In the genomic region with DNA sequence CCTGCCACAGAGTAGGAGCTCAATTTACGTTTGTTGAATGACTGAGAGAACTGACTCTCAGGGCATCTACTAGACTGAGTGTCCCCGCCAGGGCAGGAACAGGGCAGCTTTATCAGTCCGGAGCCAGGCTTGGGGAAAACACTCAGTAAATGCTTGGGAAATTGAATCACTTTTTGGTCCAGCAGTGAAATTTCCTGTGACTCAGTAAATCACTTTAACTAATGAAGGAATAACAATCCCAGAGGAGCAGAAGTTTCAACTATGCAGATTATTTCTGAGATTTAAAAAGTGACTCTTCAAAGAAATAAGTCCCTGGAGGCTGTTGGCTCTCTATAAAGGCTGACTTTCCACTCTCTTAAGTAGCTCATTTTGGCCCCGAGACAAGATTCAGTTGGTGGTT, we compare ENCODE assay signal across 14 cellular contexts.
DNase-seq lines count a peak whose midpoint lies in the region; ATAC-seq and TF ChIP-seq lines count a peak whose summit lies in the region.
"Had no signal": no experiment of that assay in that cellular context is flagged by ENCODE, and none has a peak within 500 bp of the region (broad histone marks: within the 10 kb centered on the region; RNA-seq: fewer than 3 reads in every experiment).

No MANE protein-coding gene starts in this region.

- in situ Hi-C loops in mammary epithelial cell (cut with MboI; ENCODE audit: low sequenced_read_pairs in 2 of 2): no loop called here

- DNase-seq in HS-27A (ENCODE audit: low read depth) (peak; percentile 60), mammary epithelial cell (peak; percentile 77), right atrium auricular region (ENCODE audit: low spot score) (peak; percentile 74), thyroid gland (no peak), NCI-H2107 (lab: John Stamatoyannopoulos, UW) (no peak), cerebellar nuclear complex (lab: John Stamatoyannopoulos, UW) (no peak)
- no peak for DNase-seq in activated CD4-positive, alpha-beta T cell treated with anti-CD3 and anti-CD28 coated beads, Interleukin-2, amount 50 U/mL, for 4 hours
- DNase-seq: activated CD4-positive, alpha-beta T cell treated with anti-CD3 and anti-CD28 coated beads for 48 hours; DMS79 treated with DMSO at 0.1 percent for 48 hours; MV-4-11; NCI-H524 treated with DMSO at 0.1 percent for 48 hours; stimulated activated CD8-positive, alpha-beta memory T cell treated with anti-CD3 and anti-CD28 coated beads, Interleukin-4, amount 100 ng/mL, for 48 hours had no signal

- H3K4me2 ChIP-seq in mammary epithelial cell (ENCODE audit: insufficient read depth, low read depth, low read length): peak overlapping the region; percentile 39

- H3K36me3 ChIP-seq in mammary epithelial cell (ENCODE audit: insufficient read depth, low read length): no peaks in the 10 kb centered on the region
- H3K36me3 ChIP-seq in right atrium auricular region: no peaks in the 10 kb centered on the region
- H3K36me3 ChIP-seq in thyroid gland: no peaks in the 10 kb centered on the region

- intact Hi-C loops in mammary epithelial cell (cut with micrococcal nuclease) (loop anchor here (2.0 kb wide), 1 partner anchor 55 kb away; no protein-coding TSS in a partner anchor), thyroid gland (cut with DNase I) (no loop called here)

- H3K9ac ChIP-seq in mammary epithelial cell (ENCODE audit: insufficient read depth, low read length): no peak overlapping the region

- no peak for TF ChIP-seq POLR2A in thyroid gland (IDR thresholded peaks at IDR 0.05)

- dilution Hi-C loops in mammary epithelial cell (cut with HindIII; ENCODE audit: low sequenced_read_pairs): no loop called here

- ATAC-seq in HG03196 (IDR thresholded peaks at IDR 0.05; ENCODE audit: unreplicated experiment): no peak
- ATAC-seq: activated T-helper 17 cell treated with anti-CD3 and anti-CD28 coated beads, Interleukin-2, amount 50 U/mL, for 72 hours had no signal

- H3K27me3 ChIP-seq in mammary epithelial cell (ENCODE audit: insufficient read depth, low read length) (no peaks in the 10 kb centered on the region), right atrium auricular region (no peaks in the 10 kb centered on the region), thyroid gland (no peaks in the 10 kb centered on the region)

- H3K4me3 ChIP-seq in mammary epithelial cell (replicated peaks in 1 of 3; ENCODE audit: insufficient read depth in 1 of 3, low read depth in 2 of 3, low read length in 3 of 3) (no peak overlapping the region), right atrium auricular region (no peak overlapping the region), thyroid gland (replicated peaks in 1 of 3) (no peak overlapping the region)

- H4K20me1 ChIP-seq in mammary epithelial cell (ENCODE audit: insufficient read depth, low read length): no peaks in the 10 kb centered on the region

- H3K27ac ChIP-seq in mammary epithelial cell (ENCODE audit: insufficient read depth, low read depth, low read length) (no peak overlapping the region), right atrium auricular region (peak overlapping the region; percentile 76 to 84), thyroid gland (peak overlapping the region in 2 of 3 donors; percentile 22 to 56)

- H2AFZ ChIP-seq in mammary epithelial cell (ENCODE audit: low read depth, low read length): peak overlapping the region; percentile 42

- TF ChIP-seq CTCF in mammary epithelial cell (conservative IDR thresholded peaks at IDR 0.05 in 1 of 2, IDR thresholded peaks at IDR 0.05 in 1 of 2; ENCODE audit: extremely low read depth in 1 of 2, insufficient read depth in 1 of 2, low read depth in 1 of 2, low read length in 2 of 2) (no peak), right atrium auricular region (IDR thresholded peaks at IDR 0.05) (no peak), thyroid gland (IDR thresholded peaks at IDR 0.05) (no peak)

- 24% methylated on average over 4 of the region's 4 CpGs for WGBS in mammary epithelial cell (ENCODE audit: low coverage, missing lambda C conversion rate)
- 43 to 50% methylated on average over 4 of the region's 4 CpGs for whole genome bisulfite sequencing in thyroid gland, 2 donors

- H3K4me1 ChIP-seq in mammary epithelial cell (ENCODE audit: insufficient read depth, low read length) (peaks cover 32% of the 10 kb centered on the region), right atrium auricular region (peaks cover 0 to 16% of the 10 kb centered on the region in 2 donors), thyroid gland (no peaks in the 10 kb centered on the region)

- CTCF ChIA-PET in mammary epithelial cell (lab: Charles Lee; ENCODE audit: low non-redundant PET): no interaction called here

- H3K9me3 ChIP-seq in mammary epithelial cell (replicated peaks; ENCODE audit: insufficient read depth, low read length) (no peaks in the 10 kb centered on the region), right atrium auricular region (no peaks in the 10 kb centered on the region), thyroid gland (no peaks in the 10 kb centered on the region)

- H3K79me2 ChIP-seq in mammary epithelial cell (ENCODE audit: insufficient read depth, low read length): no peaks in the 10 kb centered on the region

- BruUV-seq in mammary epithelial cell (replicated peaks; lab: Mats Ljungman, UMichigan): TSS peak; percentile 88

Comparison
In these comparisons a context has a peak if more than half of its experiments do, and no peak if none do; other contexts are left out.
1. DNase-seq: peak in HS-27A (single experiment), mammary epithelial cell (single experiment) and right atrium auricular region (single experiment); none in thyroid gland (0 of 2), NCI-H2107 (single experiment), cerebellar nuclear complex (0 of 2) and activated CD4-positive, alpha-beta T cell treated with anti-CD3 and anti-CD28 coated beads, Interleukin-2, amount 50 U/mL, for 4 hours (0 of 2).